1 cellular context compared by ENCODE assay signal in genomic region chrX:151852294-151852693, GRCh38.
TF ChIP-seq lines count a peak whose summit lies in the region.

No MANE protein-coding gene starts in this region.

TF ChIP-seq in HCT116, 20 proteins besides CTCF, POLR2A, EP300 and RAD21 (continued from another document):
- TF ChIP-seq SRF (IDR thresholded peaks at IDR 0.05; ENCODE audit: low read depth) (no peak), EZH2phosphoT487 (IDR thresholded peaks at IDR 0.05; ENCODE audit: borderline replicate concordance) (no peak), CEBPB (IDR thresholded peaks at IDR 0.05; ENCODE audit: low read depth) (no peak), YY1 (IDR thresholded peaks at IDR 0.05; ENCODE audit: extremely low read depth, insufficient replicate concordance, low read depth, low read length) (no peak), EGR1 (IDR thresholded peaks at IDR 0.05; ENCODE audit: low read depth) (no peak), ZNF274 (IDR thresholded peaks at IDR 0.05; ENCODE audit: low read depth, low read length) (no peak), JUND (IDR thresholded peaks at IDR 0.05) (no peak)
- TF ChIP-seq, protein P1, sequence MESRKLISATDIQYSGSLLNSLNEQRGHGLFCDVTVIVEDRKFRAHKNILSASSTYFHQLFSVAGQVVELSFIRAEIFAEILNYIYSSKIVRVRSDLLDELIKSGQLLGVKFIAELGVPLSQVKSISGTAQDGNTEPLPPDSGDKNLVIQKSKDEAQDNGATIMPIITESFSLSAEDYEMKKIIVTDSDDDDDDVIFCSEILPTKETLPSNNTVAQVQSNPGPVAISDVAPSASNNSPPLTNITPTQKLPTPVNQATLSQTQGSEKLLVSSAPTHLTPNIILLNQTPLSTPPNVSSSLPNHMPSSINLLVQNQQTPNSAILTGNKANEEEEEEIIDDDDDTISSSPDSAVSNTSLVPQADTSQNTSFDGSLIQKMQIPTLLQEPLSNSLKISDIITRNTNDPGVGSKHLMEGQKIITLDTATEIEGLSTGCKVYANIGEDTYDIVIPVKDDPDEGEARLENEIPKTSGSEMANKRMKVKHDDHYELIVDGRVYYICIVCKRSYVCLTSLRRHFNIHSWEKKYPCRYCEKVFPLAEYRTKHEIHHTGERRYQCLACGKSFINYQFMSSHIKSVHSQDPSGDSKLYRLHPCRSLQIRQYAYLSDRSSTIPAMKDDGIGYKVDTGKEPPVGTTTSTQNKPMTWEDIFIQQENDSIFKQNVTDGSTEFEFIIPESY (IDR thresholded peaks at IDR 0.05; ENCODE audit: extremely low read depth, insufficient replicate concordance, low read length) = no peak
TF ChIP-seq in HCT116: peak in this region for 0.
